In the genomic region with DNA sequence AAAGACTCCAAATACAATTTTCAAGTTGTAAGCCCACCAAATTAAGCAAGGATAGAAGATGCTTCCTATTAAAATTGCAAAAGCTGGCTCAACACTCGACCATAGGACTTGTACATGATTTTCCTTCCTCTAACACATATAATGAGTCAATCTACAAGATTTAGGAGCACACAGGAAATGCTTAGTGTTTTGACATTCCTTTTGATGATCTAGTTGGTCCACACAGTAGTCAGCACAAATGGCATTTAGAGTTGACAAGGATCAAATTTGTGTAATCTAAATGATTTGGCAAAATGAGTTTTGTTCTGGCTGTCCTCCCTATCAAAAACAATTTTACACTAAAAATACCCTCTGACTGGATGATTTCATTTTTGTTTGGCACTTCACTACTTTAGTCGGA, we compare ENCODE assay signal across 13 cellular contexts.
DNase-seq lines count a peak whose midpoint lies in the region; ATAC-seq, FAIRE-seq and TF ChIP-seq lines count a peak whose summit lies in the region.
"Had no signal": no experiment of that assay in that cellular context is flagged by ENCODE, and none has a peak within 500 bp of the region (broad histone marks: within the 10 kb centered on the region; RNA-seq: fewer than 3 reads in every experiment).

No MANE protein-coding gene starts in this region.

- H3K36me3 ChIP-seq in IMR-90 (ENCODE audit: control insufficient read depth, insufficient read depth, low read length): no peaks in the 10 kb centered on the region
- H3K36me3 ChIP-seq in ascending aorta: no peaks in the 10 kb centered on the region
- H3K36me3 ChIP-seq in HepG2 (replicated peaks in 1 of 2; ENCODE audit: control insufficient read depth in 1 of 2, insufficient read depth in 2 of 2, low read length in 2 of 2): no peaks in the 10 kb centered on the region

- WGBS in IMR-90 (ENCODE audit: extremely low coverage in 2 of 2, insufficient read length in 1 of 2), 2 experiments: no CpG with 5 or more reads among the region's 2 CpGs
- 86% methylated on average over 2 of the region's 2 CpGs for WGBS in HepG2 (ENCODE audit: low lambda C conversion rate)

- TF ChIP-seq EP300 in HepG2 (IDR thresholded peaks at IDR 0.05; ENCODE audit: low read depth in 2 of 2, low read length in 2 of 2) (no peak), HepG2 (CRISPR knock-in tag; IDR thresholded peaks at IDR 0.05; ENCODE audit: borderline replicate concordance) (no peak)

- peaks cover 5% of the 10 kb centered on the region for H3K36me3 Mint-ChIP-seq in activated T-helper 2 cell treated with anti-CD3 and anti-CD28 coated beads, Interferon-gamma antibody, Interleukin-2, Interleukin-4, amounts not matched to agents 10 μg/mL and 5 μg/mL and 100 μg/mL, durations not matched to agents 14 hours and 24 hours and 36 hours (ENCODE audit: low read depth)
- H3K36me3 Mint-ChIP-seq: brain had no signal

- H3K4me3 ChIP-seq in AG09309 (ENCODE audit: control insufficient read depth, low read depth, low read length) (no peak overlapping the region), IMR-90 (ENCODE audit: insufficient read depth, low read depth, low read length) (no peak overlapping the region), cardiac fibroblast (replicated peaks in 1 of 2; ENCODE audit: low read depth in 2 of 2, low read length in 2 of 2) (no peak overlapping the region), ascending aorta (no peak overlapping the region), HepG2 (replicated peaks in 1 of 3; ENCODE audit: insufficient read depth in 1 of 3, low read depth in 2 of 3, low read length in 3 of 3) (no peak overlapping the region)

- no TSS peak for BruUV-seq in IMR-90 (replicated peaks; lab: Mats Ljungman, UMichigan)
- BruUV-seq in HepG2 (replicated peaks; lab: Mats Ljungman, UMichigan): no TSS peak

- intact Hi-C loops in IMR-90 (cut with micrococcal nuclease) (no loop called here), ascending aorta (cut with DNase I) (no loop called here), HepG2 (cut with micrococcal nuclease; ENCODE audit: unreplicated experiment) (no loop called here)
- intact Hi-C loops in activated T-helper 2 cell treated with anti-CD3 and anti-CD28 coated beads, Interferon-gamma antibody, Interleukin-2, Interleukin-4, amounts not matched to agents 10 μg/mL and 5 μg/mL and 100 μg/mL, durations not matched to agents 14 hours and 24 hours and 36 hours (cut with micrococcal nuclease): no loop called here

- POLR2A ChIA-PET in IMR-90 (lab: Charles Lee; ENCODE audit: unreplicated experiment) (no interaction called here), HepG2 (lab: Yijun Ruan, JAX) (no interaction called here)

- H2BK120ac ChIP-seq in IMR-90 (ENCODE audit: low read depth, low read length): no peak overlapping the region

- H3K27me3 ChIP-seq in IMR-90 (ENCODE audit: control insufficient read depth, insufficient read depth, low read length): no peaks in the 10 kb centered on the region
- no peaks in the 10 kb centered on the region for H3K27me3 ChIP-seq in ascending aorta
- H3K27me3 ChIP-seq in HepG2 (ENCODE audit: control insufficient read depth in 1 of 2, insufficient read depth in 2 of 2, low read length in 2 of 2): no peaks in the 10 kb centered on the region

- no peak for TF ChIP-seq RAD21 in IMR-90 (IDR thresholded peaks at IDR 0.05; ENCODE audit: low read length)
- TF ChIP-seq RAD21 in HepG2 (CRISPR knock-in tag; IDR thresholded peaks at IDR 0.05): no peak

- H2BK20ac ChIP-seq in IMR-90 (ENCODE audit: low read depth, low read length): no peak overlapping the region

- H3K27me3 Mint-ChIP-seq in activated T-helper 2 cell treated with anti-CD3 and anti-CD28 coated beads, Interferon-gamma antibody, Interleukin-2, Interleukin-4, amounts not matched to agents 10 μg/mL and 5 μg/mL and 100 μg/mL, durations not matched to agents 14 hours and 24 hours and 36 hours (ENCODE audit: low read depth): no peaks in the 10 kb centered on the region
- H3K27me3 Mint-ChIP-seq: activated CD4-positive, alpha-beta T cell treated with anti-CD3 and anti-CD28 coated beads, Interleukin-2, amount 10 ng/mL, durations not matched to agents 7 days and 5 days; brain had no signal

- CTCF ChIA-PET in IMR-90 (lab: Yijun Ruan, JAX) (no interaction called here), HepG2 (lab: Yijun Ruan, JAX; ENCODE audit: low intra/inter-chr PET ratio, low total read pairs) (no interaction called here)

- no peaks in the 10 kb centered on the region for H3K4me1 Mint-ChIP-seq in activated T-helper 2 cell treated with anti-CD3 and anti-CD28 coated beads, Interferon-gamma antibody, Interleukin-2, Interleukin-4, amounts not matched to agents 10 μg/mL and 5 μg/mL and 100 μg/mL, durations not matched to agents 14 hours and 24 hours and 36 hours (ENCODE audit: low read depth)
- H3K4me1 Mint-ChIP-seq: activated CD4-positive, alpha-beta T cell treated with anti-CD3 and anti-CD28 coated beads, Interleukin-2, amount 10 ng/mL, durations not matched to agents 7 days and 5 days; brain had no signal

- H4K20me1 ChIP-seq in IMR-90 (ENCODE audit: insufficient read depth, low read length) (no peaks in the 10 kb centered on the region), HepG2 (ENCODE audit: insufficient read depth, low read length) (no peaks in the 10 kb centered on the region)

- peak overlapping the region; percentile 81 for H2BK5ac ChIP-seq in IMR-90 (ENCODE audit: low read depth, low read length, poor library complexity, severe bottlenecking)

- dilution Hi-C loops in IMR-90 (cut with HindIII; ENCODE audit: low sequenced_read_pairs, unreplicated experiment): no loop called here

- peaks cover 3% of the 10 kb centered on the region for H3K9me3 Mint-ChIP-seq in activated T-helper 2 cell treated with anti-CD3 and anti-CD28 coated beads, Interferon-gamma antibody, Interleukin-2, Interleukin-4, amounts not matched to agents 10 μg/mL and 5 μg/mL and 100 μg/mL, durations not matched to agents 14 hours and 24 hours and 36 hours
- H3K9me3 Mint-ChIP-seq: activated CD4-positive, alpha-beta T cell treated with anti-CD3 and anti-CD28 coated beads, Interleukin-2, amount 10 ng/mL, durations not matched to agents 7 days and 5 days; brain had no signal

- ATAC-seq in IMR-90 (ENCODE audit: low read depth): peak; percentile 86
- ATAC-seq in HepG2: no peak
- no peak for ATAC-seq in HG03565 (IDR thresholded peaks at IDR 0.05; ENCODE audit: unreplicated experiment)

- no peak for TF ChIP-seq CTCF in AG09309 (IDR thresholded peaks at IDR 0.05; ENCODE audit: control insufficient read depth, insufficient read depth, low read depth, low read length, missing control alignments)
- no peak for TF ChIP-seq CTCF in IMR-90 (conservative IDR thresholded peaks at IDR 0.05; ENCODE audit: low read depth, low read length)
- TF ChIP-seq CTCF in cardiac fibroblast (IDR thresholded peaks at IDR 0.05; ENCODE audit: low read depth, low read length): no peak
- TF ChIP-seq CTCF in ascending aorta (IDR thresholded peaks at IDR 0.05): no peak
- TF ChIP-seq CTCF in HepG2 (CRISPR knock-in tag; IDR thresholded peaks at IDR 0.05): no peak

- H2AFZ ChIP-seq in IMR-90 (replicated peaks; ENCODE audit: low read length, poor library complexity) (no peak overlapping the region), HepG2 (ENCODE audit: low read length) (no peak overlapping the region)

- H3K4me1 ChIP-seq in IMR-90 (ENCODE audit: control insufficient read depth, insufficient read depth, low read length) (peaks cover 3% of the 10 kb centered on the region; the same call in 1 of the 2 replicates), ascending aorta (no peaks in the 10 kb centered on the region), HepG2 (ENCODE audit: insufficient read depth, low read length) (no peaks in the 10 kb centered on the region)

- no peak overlapping the region; the same call in 1 of the 2 replicates for H3K18ac ChIP-seq in IMR-90 (ENCODE audit: low read depth, low read length)

- no peak overlapping the region for H4K5ac ChIP-seq in IMR-90 (ENCODE audit: low read depth, low read length)

- H3K56ac ChIP-seq in IMR-90 (ENCODE audit: extremely low read depth, insufficient read depth, low read length): no peak overlapping the region

- H3K4ac ChIP-seq in IMR-90 (ENCODE audit: low read depth, low read length): no peak overlapping the region

- H3K9me1 ChIP-seq in IMR-90 (ENCODE audit: insufficient read depth, low read length): peaks cover 3% of the 10 kb centered on the region; the same call in 1 of the 2 replicates

- no peak overlapping the region for H3K14ac ChIP-seq in IMR-90 (replicated peaks; ENCODE audit: low read depth, low read length)

- H3K27ac Mint-ChIP-seq in activated T-helper 2 cell treated with anti-CD3 and anti-CD28 coated beads, Interferon-gamma antibody, Interleukin-2, Interleukin-4, amounts not matched to agents 10 μg/mL and 5 μg/mL and 100 μg/mL, durations not matched to agents 14 hours and 24 hours and 36 hours: no peak overlapping the region
- H3K27ac Mint-ChIP-seq: activated CD4-positive, alpha-beta T cell treated with anti-CD3 and anti-CD28 coated beads, Interleukin-2, amount 10 ng/mL, durations not matched to agents 7 days and 5 days had no signal

- peak; percentile 17 for DNase-seq in AG09309 (ENCODE audit: low read depth)
- peak; percentile 77 for DNase-seq in IMR-90
- peak; percentile 32 to 79 for DNase-seq in cardiac fibroblast (ENCODE audit: low read depth in 2 of 2)
- peak; percentile 75 for DNase-seq in kidney tubule cell (ENCODE audit: low spot score)
- DNase-seq in ascending aorta (ENCODE audit: low spot score in 2 of 2): no peak
- DNase-seq in activated T-helper 2 cell treated with anti-CD3 and anti-CD28 coated beads, Interferon-gamma antibody, Interleukin-2, Interleukin-4, amounts not matched to agents 10 μg/mL and 5 μg/mL and 100 μg/mL, durations not matched to agents 14 hours and 24 hours and 36 hours (ENCODE audit: low spot score): no peak
- no peak for DNase-seq in HepG2 (ENCODE audit: low spot score)
- DNase-seq: activated CD4-positive, alpha-beta T cell treated with anti-CD3 and anti-CD28 coated beads, Interleukin-2, amount 10 ng/mL, durations not matched to agents 7 days and 5 days; midbrain; NCI-H2107; stimulated activated naive CD4-positive, alpha-beta T cell had no signal

- H3K79me1 ChIP-seq in IMR-90 (ENCODE audit: low read depth in 1 of 2, low read length in 2 of 2): 0 out of 4 replicates have a peak, but pooled peaks cover 0 to 6% of the 10 kb centered on the region in 2 experiments

- H3K27ac ChIP-seq in IMR-90 (ENCODE audit: insufficient read depth, low read length): no peak overlapping the region
- H3K27ac ChIP-seq in ascending aorta: no peak overlapping the region
- H3K27ac ChIP-seq in HepG2 (ENCODE audit: extremely low read length, insufficient read depth, low read length): no peak overlapping the region

- H3K9ac ChIP-seq in IMR-90 (ENCODE audit: low read depth, low read length): no peak overlapping the region
- H3K9ac ChIP-seq in HepG2 (ENCODE audit: insufficient read depth, low read depth, low read length): no peak overlapping the region

- H3K4me2 ChIP-seq in IMR-90 (ENCODE audit: low read depth, low read length) (peak overlapping the region; percentile 12; the same call in 1 of the 2 replicates), HepG2 (ENCODE audit: low read depth, low read length) (no peak overlapping the region)

- H3K9me3 ChIP-seq in IMR-90 (ENCODE audit: control insufficient read depth, insufficient read depth, low read length) (no peaks in the 10 kb centered on the region), ascending aorta (no peaks in the 10 kb centered on the region), HepG2 (ENCODE audit: low read length) (no peaks in the 10 kb centered on the region)

- no peak overlapping the region for H2AK9ac ChIP-seq in IMR-90 (replicated peaks; ENCODE audit: low read depth, low read length, poor library complexity)

- H3K4me3 Mint-ChIP-seq in activated T-helper 2 cell treated with anti-CD3 and anti-CD28 coated beads, Interferon-gamma antibody, Interleukin-2, Interleukin-4, amounts not matched to agents 10 μg/mL and 5 μg/mL and 100 μg/mL, durations not matched to agents 14 hours and 24 hours and 36 hours (ENCODE audit: low read depth): no peak overlapping the region
- H3K4me3 Mint-ChIP-seq: activated CD4-positive, alpha-beta T cell treated with anti-CD3 and anti-CD28 coated beads, Interleukin-2, amount 10 ng/mL, durations not matched to agents 7 days and 5 days; brain had no signal

- no peaks in the 10 kb centered on the region for H3K79me2 ChIP-seq in HepG2 (ENCODE audit: insufficient read depth, low read length)

- H4K91ac ChIP-seq in IMR-90 (ENCODE audit: insufficient read depth, low read depth, low read length): no peak overlapping the region

- no peak for FAIRE-seq in HepG2 (lab: Jason Lieb, UNC)

- TF ChIP-seq POLR2A in IMR-90 (IDR thresholded peaks at IDR 0.05; ENCODE audit: low read depth, low read length) (no peak), HepG2 (IDR thresholded peaks at IDR 0.05; ENCODE audit: insufficient read depth in 1 of 2, low read depth in 2 of 2, low read length in 2 of 2) (no peak)

- H2AK5ac ChIP-seq in IMR-90 (ENCODE audit: low read depth, low read length): no peak overlapping the region

- in situ Hi-C loops in IMR-90 (cut with MboI; ENCODE audit: low sequenced_read_pairs) (no loop called here), HepG2 (cut with HindIII; ENCODE audit: extremely low pct_ligation_motif_present, low pct_unique_long_range_greater_than_20kb) (no loop called here)

- H4K8ac ChIP-seq in IMR-90 (ENCODE audit: low read depth in 2 of 2, low read length in 2 of 2): peak overlapping the region in 1 of 2 experiments; percentile 4; a peak in 1 of 4 replicates

- no peak overlapping the region for H2BK15ac ChIP-seq in IMR-90 (ENCODE audit: low read depth, low read length)

- H3K23ac ChIP-seq in IMR-90 (ENCODE audit: low read depth, low read length): no peak overlapping the region

Comparison
In these comparisons a context has a peak if more than half of its experiments do, and no peak if none do; other contexts are left out.
1. DNase-seq: peak in AG09309 (single experiment), IMR-90 (single experiment), cardiac fibroblast (2 of 2) and kidney tubule cell (single experiment); none in ascending aorta (0 of 2), activated T-helper 2 cell treated with anti-CD3 and anti-CD28 coated beads, Interferon-gamma antibody, Interleukin-2, Interleukin-4, amounts not matched to agents 10 μg/mL and 5 μg/mL and 100 μg/mL, durations not matched to agents 14 hours and 24 hours and 36 hours (single experiment) and HepG2 (single experiment).